In genomic region chr19:33177417-33177976, GRCh38 we compare ENCODE assay signal across 7 cellular contexts.
DNase-seq lines count a peak whose midpoint lies in the region; ATAC-seq lines count a peak whose summit lies in the region.

No MANE protein-coding gene starts in this region.

- DNase-seq in DMS114 treated with DMSO at 0.1 percent for 48 hours (lab: John Stamatoyannopoulos, UW; ENCODE audit: unreplicated experiment) (peak; percentile 73), Kasumi-1 (lab: John Stamatoyannopoulos, UW) (peak; percentile 42 to 64), activated gamma-delta T cell (lab: John Stamatoyannopoulos, UW) (peak; percentile 76), glomerular visceral epithelial cell (ENCODE audit: extremely low spot score) (no peak)
- peak; percentile 61 for DNase-seq in stimulated activated CD8-positive, alpha-beta memory T cell treated with anti-CD3 and anti-CD28 coated beads, Interleukin-15, amount 100 ng/mL, for 1 hour (ENCODE audit: low read depth)

- peak overlapping the region; percentile 55 for H3K4me3 ChIP-seq in iPS-11a (ENCODE audit: low read depth, low read length)

- peak; percentile 27 for ATAC-seq in GM19395 (IDR thresholded peaks at IDR 0.05; ENCODE audit: unreplicated experiment)
